1 cellular context compared by ENCODE assay signal in genomic region chr6:11975353-11975977, GRCh38.
A peak's percentile ranks its signal among the peaks of the same experiment; 100 is the strongest.
TF ChIP-seq lines count a peak whose summit lies in the region.

No MANE protein-coding gene starts in this region.

TF ChIP-seq in K562, 482 proteins besides CTCF, POLR2A, EP300 and RAD21 (continued from another document and continues in another):
- TF ChIP-seq, protein P1, sequence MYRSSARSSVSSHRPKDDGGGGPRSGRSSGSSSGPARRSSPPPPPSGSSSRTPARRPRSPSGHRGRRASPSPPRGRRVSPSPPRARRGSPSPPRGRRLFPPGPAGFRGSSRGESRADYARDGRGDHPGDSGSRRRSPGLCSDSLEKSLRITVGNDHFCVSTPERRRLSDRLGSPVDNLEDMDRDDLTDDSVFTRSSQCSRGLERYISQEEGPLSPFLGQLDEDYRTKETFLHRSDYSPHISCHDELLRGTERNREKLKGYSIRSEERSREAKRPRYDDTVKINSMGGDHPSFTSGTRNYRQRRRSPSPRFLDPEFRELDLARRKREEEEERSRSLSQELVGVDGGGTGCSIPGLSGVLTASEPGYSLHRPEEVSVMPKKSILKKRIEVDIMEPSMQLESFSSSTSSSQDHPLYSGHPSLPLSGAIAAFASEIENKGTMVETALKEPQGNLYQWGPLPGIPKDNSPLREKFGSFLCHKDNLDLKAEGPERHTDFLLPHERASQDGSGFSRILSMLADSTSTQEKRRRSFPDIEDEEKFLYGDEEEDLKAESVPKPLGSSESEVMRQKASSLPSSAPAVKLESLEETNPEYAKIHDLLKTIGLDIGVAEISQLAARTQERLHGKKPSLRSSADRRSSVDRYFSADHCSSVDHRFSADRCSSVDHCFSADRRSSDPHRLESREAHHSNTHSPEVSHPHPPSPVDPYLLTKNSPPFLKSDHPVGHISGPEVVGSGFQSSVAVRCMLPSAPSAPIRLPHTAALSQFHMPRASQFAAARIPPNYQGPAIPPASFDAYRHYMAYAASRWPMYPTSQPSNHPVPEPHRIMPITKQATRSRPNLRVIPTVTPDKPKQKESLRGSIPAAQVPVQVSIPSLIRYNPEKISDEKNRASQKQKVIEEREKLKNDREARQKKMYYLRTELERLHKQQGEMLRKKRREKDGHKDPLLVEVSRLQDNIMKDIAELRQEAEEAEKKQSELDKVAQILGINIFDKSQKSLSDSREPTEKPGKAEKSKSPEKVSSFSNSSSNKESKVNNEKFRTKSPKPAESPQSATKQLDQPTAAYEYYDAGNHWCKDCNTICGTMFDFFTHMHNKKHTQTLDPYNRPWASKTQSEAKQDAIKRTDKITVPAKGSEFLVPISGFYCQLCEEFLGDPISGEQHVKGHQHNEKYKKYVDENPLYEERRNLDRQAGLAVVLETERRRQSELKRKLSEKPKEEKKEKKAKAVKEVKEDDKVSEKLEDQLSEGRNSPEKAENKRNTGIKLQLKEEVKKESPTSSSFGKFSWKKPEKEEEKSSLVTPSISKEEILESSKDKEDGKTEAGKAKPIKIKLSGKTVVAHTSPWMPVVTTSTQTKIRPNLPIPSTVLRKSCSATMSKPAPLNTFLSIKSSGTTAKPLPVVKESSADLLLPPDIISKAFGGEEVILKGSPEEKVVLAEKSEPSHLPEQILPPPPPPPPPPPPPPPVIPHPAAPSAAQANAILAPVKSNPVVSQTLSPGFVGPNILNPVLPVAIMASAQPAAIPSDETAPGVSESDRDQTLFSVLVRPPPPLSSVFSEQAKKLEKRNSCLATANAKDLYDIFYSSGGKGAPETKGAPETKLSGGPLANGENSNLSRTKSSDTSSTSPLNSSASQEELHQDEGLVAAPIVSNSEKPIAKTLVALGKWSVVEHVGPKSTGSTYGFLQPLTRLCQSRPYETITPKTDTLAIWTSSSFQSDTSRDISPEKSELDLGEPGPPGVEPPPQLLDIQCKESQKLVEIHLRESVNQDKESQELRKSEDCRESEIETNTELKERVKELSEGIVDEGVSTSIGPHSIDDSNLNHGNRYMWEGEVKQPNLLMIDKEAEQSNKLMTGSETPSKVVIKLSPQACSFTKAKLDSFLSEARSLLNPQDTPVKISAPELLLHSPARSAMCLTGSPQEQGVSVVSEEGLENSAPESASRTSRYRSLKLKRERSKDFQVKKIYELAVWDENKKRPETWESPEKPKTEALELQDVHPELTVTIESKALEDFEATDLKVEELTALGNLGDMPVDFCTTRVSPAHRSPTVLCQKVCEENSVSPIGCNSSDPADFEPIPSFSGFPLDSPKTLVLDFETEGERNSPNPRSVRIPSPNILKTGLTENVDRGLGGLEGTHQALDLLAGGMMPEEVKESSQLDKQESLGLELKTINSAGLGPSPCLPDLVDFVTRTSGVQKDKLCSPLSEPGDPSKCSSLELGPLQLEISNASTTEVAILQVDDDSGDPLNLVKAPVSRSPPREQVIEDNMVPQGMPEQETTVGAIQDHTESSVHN (IDR thresholded peaks at IDR 0.05; ENCODE audit: borderline replicate concordance in 1 of 2, low read depth in 1 of 2), result peak in 1 of 2 experiments; percentile 56; a peak in 1 of 4 replicates
- TF ChIP-seq RBM14 (IDR thresholded peaks at IDR 0.05; ENCODE audit: borderline replicate concordance, insufficient read depth, low read depth, low read length) (no peak), SMAD3 (CRISPR knock-in tag; conservative IDR thresholded peaks at IDR 0.05) (no peak), TBP (optimal IDR thresholded peaks at IDR 0.05; ENCODE audit: low read depth, low read length) (no peak), SNAPC5 (CRISPR knock-in tag; IDR thresholded peaks at IDR 0.05) (no peak), MTF1 (CRISPR knock-in tag; IDR thresholded peaks at IDR 0.05; ENCODE audit: borderline replicate concordance) (no peak), ZNF124 (CRISPR knock-in tag; IDR thresholded peaks at IDR 0.05) (no peak), ZNF75A (CRISPR knock-in tag; IDR thresholded peaks at IDR 0.05) (no peak), ZKSCAN8 (CRISPR knock-in tag; IDR thresholded peaks at IDR 0.05) (no peak), HDGF (IDR thresholded peaks at IDR 0.05) (no peak), KLF13 (tag; IDR thresholded peaks at IDR 0.05; ENCODE audit: borderline replicate concordance, low read depth) (no peak), OTX1 (CRISPR knock-in tag; IDR thresholded peaks at IDR 0.05) (no peak), POLR2H (tag; IDR thresholded peaks at IDR 0.05; ENCODE audit: low read depth) (no peak), ESRRB (CRISPR knock-in tag; IDR thresholded peaks at IDR 0.05; ENCODE audit: borderline replicate concordance) (no peak), ARID2 (IDR thresholded peaks at IDR 0.05) (no peak), MTA2 (IDR thresholded peaks at IDR 0.05; ENCODE audit: low read depth) (no peak), WHSC1 (IDR thresholded peaks at IDR 0.05; ENCODE audit: low read length) (no peak), CXXC5 (CRISPR knock-in tag; IDR thresholded peaks at IDR 0.05) (0 out of 2 replicates have a peak, but pooled peaks have one; percentile 24), SMARCE1 (IDR thresholded peaks at IDR 0.05) (no peak), NR2F6 (CRISPR knock-in tag; IDR thresholded peaks at IDR 0.05) (no peak), ZFX (CRISPR knock-in tag; IDR thresholded peaks at IDR 0.05) (no peak), ZNF146 (CRISPR knock-in tag; IDR thresholded peaks at IDR 0.05; ENCODE audit: unreplicated experiment) (no peak), ELF4 (CRISPR knock-in tag; IDR thresholded peaks at IDR 0.05) (no peak), DPF2 (IDR thresholded peaks at IDR 0.05) (0 out of 2 replicates have a peak, but pooled peaks have one; percentile 16), SP1 (CRISPR knock-in tag; IDR thresholded peaks at IDR 0.05) (no peak), NR4A1 (CRISPR knock-in tag; IDR thresholded peaks at IDR 0.05) (no peak), NR4A1 (tag; IDR thresholded peaks at IDR 0.05) (no peak), ZBTB26 (CRISPR knock-in tag; IDR thresholded peaks at IDR 0.05) (no peak), NFIX (CRISPR knock-in tag; IDR thresholded peaks at IDR 0.05; ENCODE audit: low read depth) (no peak), HOMEZ (CRISPR knock-in tag; IDR thresholded peaks at IDR 0.05) (no peak), RBM22 (IDR thresholded peaks at IDR 0.05; ENCODE audit: low read depth, low read length, poor library complexity, severe bottlenecking) (no peak), GABPB1 (CRISPR knock-in tag; IDR thresholded peaks at IDR 0.05) (peak; percentile 46; the same call in 1 of the 2 replicates), ZFP30 (CRISPR knock-in tag; IDR thresholded peaks at IDR 0.05; ENCODE audit: borderline replicate concordance) (no peak), NCOA6 (IDR thresholded peaks at IDR 0.05) (no peak), CHAMP1 (IDR thresholded peaks at IDR 0.05) (no peak), ZNF695 (CRISPR knock-in tag; IDR thresholded peaks at IDR 0.05) (no peak), ARHGAP35 (IDR thresholded peaks at IDR 0.05; ENCODE audit: partially characterized antibody) (no peak), KDM1A (IDR thresholded peaks at IDR 0.05) (0 out of 4 replicates have a peak, but pooled peaks of 1 of the 2 experiments have one; percentile 23), FOXK2 (conservative IDR thresholded peaks at IDR 0.05 in 1 of 2, IDR thresholded peaks at IDR 0.05 in 1 of 2; ENCODE audit: low read depth in 2 of 2) (no peak), ILF3 (IDR thresholded peaks at IDR 0.05; ENCODE audit: borderline replicate concordance) (no peak), NR3C1 (CRISPR knock-in tag; IDR thresholded peaks at IDR 0.05) (no peak), FOSL1 (tag; conservative IDR thresholded peaks at IDR 0.05) (0 out of 2 replicates have a peak, but pooled peaks have one; percentile 23), SUPT5H (IDR thresholded peaks at IDR 0.05) (no peak), ZNF707 (CRISPR knock-in tag; conservative IDR thresholded peaks at IDR 0.05) (no peak), ZNF778 (CRISPR knock-in tag; IDR thresholded peaks at IDR 0.05) (no peak), ZBTB34 (CRISPR knock-in tag; IDR thresholded peaks at IDR 0.05) (no peak), ZNF699 (CRISPR knock-in tag; IDR thresholded peaks at IDR 0.05; ENCODE audit: insufficient replicate concordance) (no peak), SNRNP70 (optimal IDR thresholded peaks at IDR 0.05; ENCODE audit: low read depth, low read length) (no peak), FOXA3 (CRISPR knock-in tag; conservative IDR thresholded peaks at IDR 0.05 in 1 of 2, IDR thresholded peaks at IDR 0.05 in 1 of 2) (no peak), ZNF584 (CRISPR knock-in tag; IDR thresholded peaks at IDR 0.05; ENCODE audit: low read depth) (no peak), ZNF232 (CRISPR knock-in tag; IDR thresholded peaks at IDR 0.05) (no peak), ZNF217 (CRISPR knock-in tag; IDR thresholded peaks at IDR 0.05) (no peak), ZNF133 (CRISPR knock-in tag; IDR thresholded peaks at IDR 0.05) (no peak), CREB1 (IDR thresholded peaks at IDR 0.05) (no peak), CREB1 (CRISPR knock-in tag; IDR thresholded peaks at IDR 0.05) (no peak)
- TF ChIP-seq, protein P2, sequence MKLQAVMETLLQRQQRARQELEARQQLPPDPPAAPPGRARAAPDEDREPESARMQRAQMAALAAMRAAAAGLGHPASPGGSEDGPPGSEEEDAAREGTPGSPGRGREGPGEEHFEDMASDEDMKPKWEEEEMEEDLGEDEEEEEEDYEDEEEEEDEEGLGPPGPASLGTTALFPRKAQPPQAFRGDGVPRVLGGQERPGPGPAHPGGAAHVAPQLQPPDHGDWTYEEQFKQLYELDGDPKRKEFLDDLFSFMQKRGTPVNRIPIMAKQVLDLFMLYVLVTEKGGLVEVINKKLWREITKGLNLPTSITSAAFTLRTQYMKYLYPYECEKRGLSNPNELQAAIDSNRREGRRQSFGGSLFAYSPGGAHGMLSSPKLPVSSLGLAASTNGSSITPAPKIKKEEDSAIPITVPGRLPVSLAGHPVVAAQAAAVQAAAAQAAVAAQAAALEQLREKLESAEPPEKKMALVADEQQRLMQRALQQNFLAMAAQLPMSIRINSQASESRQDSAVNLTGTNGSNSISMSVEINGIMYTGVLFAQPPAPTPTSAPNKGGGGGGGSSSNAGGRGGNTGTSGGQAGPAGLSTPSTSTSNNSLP (IDR thresholded peaks at IDR 0.05; ENCODE audit: borderline replicate concordance, low read depth, low read length), result no peak
- TF ChIP-seq, protein P3, sequence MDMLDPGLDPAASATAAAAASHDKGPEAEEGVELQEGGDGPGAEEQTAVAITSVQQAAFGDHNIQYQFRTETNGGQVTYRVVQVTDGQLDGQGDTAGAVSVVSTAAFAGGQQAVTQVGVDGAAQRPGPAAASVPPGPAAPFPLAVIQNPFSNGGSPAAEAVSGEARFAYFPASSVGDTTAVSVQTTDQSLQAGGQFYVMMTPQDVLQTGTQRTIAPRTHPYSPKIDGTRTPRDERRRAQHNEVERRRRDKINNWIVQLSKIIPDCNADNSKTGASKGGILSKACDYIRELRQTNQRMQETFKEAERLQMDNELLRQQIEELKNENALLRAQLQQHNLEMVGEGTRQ (CRISPR knock-in tag; IDR thresholded peaks at IDR 0.05), result no peak
- TF ChIP-seq, protein P4, sequence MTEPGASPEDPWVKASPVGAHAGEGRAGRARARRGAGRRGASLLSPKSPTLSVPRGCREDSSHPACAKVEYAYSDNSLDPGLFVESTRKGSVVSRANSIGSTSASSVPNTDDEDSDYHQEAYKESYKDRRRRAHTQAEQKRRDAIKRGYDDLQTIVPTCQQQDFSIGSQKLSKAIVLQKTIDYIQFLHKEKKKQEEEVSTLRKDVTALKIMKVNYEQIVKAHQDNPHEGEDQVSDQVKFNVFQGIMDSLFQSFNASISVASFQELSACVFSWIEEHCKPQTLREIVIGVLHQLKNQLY (CRISPR knock-in tag; conservative IDR thresholded peaks at IDR 0.05), result no peak
